22 cellular contexts compared by ENCODE assay signal in genomic region chr5:28328691-28329090, GRCh38.
"Had no signal": no experiment of that assay in that cellular context is flagged by ENCODE, and none has a peak within 500 bp of the region (broad histone marks: within the 10 kb centered on the region; RNA-seq: fewer than 3 reads in every experiment).

No MANE protein-coding gene starts in this region.

- H3K27me3 Mint-ChIP-seq: activated CD4-positive, alpha-beta memory T cell treated with anti-CD3 and anti-CD28 coated beads for 36 hours; activated naive CD8-positive, alpha-beta T cell; memory B cell; naive B cell; stimulated activated naive CD8-positive, alpha-beta T cell treated with anti-CD3 and anti-CD28 coated beads, Interleukin-15, Interleukin-2, amounts not matched to agents 100 ng/mL and 50 ng/mL, for 24 hours had no signal

- H3K9ac ChIP-seq: neural progenitor cell had no signal

- H3K4me2 ChIP-seq: neural progenitor cell had no signal

- H2AFZ ChIP-seq: neural progenitor cell had no signal

- H3K4me1 Mint-ChIP-seq: memory B cell, naive B cell, neural progenitor cell had no signal

- DNase-seq: activated CD4-positive, alpha-beta memory T cell treated with anti-CD3 and anti-CD28 coated beads for 36 hours; anterior cingulate cortex; dermis blood vessel endothelial cell; effector memory CD4-positive, alpha-beta T cell; gastrocnemius medialis; head of caudate nucleus; kidney glomerular epithelial cell; left ventricle myocardium inferior; naive B cell; stimulated activated CD4-positive, alpha-beta T cell treated with anti-CD3 and anti-CD28 coated beads, Interleukin-2, amount 100 ng/mL, for 48 hours; trophoblast cell had no signal

- H3K27me3 ChIP-seq: esophagus muscularis mucosa, gastrocnemius medialis, neural progenitor cell, right atrium auricular region had no signal

- H3K9me3 ChIP-seq: gastrocnemius medialis, prostate gland, right atrium auricular region had no signal

- H3K36me3 ChIP-seq: esophagus muscularis mucosa, gastrocnemius medialis, left ventricle myocardium inferior, neural progenitor cell, prostate gland, right atrium auricular region had no signal

- H3K4me1 ChIP-seq: esophagus muscularis mucosa, gastrocnemius medialis, left ventricle myocardium inferior, neural progenitor cell, prostate gland, right atrium auricular region had no signal

- FAIRE-seq: endothelial cell of umbilical vein, TTC549 had no signal

- H3K36me3 Mint-ChIP-seq: activated CD4-positive, alpha-beta memory T cell treated with anti-CD3 and anti-CD28 coated beads for 36 hours; activated naive CD8-positive, alpha-beta T cell; memory B cell; naive B cell; neural progenitor cell had no signal

- H3K4me3 ChIP-seq: esophagus muscularis mucosa, gastrocnemius medialis, left ventricle myocardium inferior, neural progenitor cell, prostate gland, right atrium auricular region, skin epidermis had no signal

- ATAC-seq: gastrocnemius medialis had no signal

- H3K27ac ChIP-seq: esophagus muscularis mucosa, gastrocnemius medialis, left ventricle myocardium inferior, neural progenitor cell, prostate gland, right atrium auricular region, skin epidermis had no signal

- H3K27ac Mint-ChIP-seq: activated CD4-positive, alpha-beta memory T cell treated with anti-CD3 and anti-CD28 coated beads for 36 hours; activated naive CD8-positive, alpha-beta T cell; memory B cell; naive B cell; neural progenitor cell; stimulated activated naive CD8-positive, alpha-beta T cell treated with anti-CD3 and anti-CD28 coated beads, Interleukin-15, Interleukin-2, amounts not matched to agents 100 ng/mL and 50 ng/mL, for 24 hours; T-helper 2 cell treated with Interferon-gamma antibody and Interleukin-4, amounts not matched to agents 5 μg/mL and 100 μg/mL, for 36 hours had no signal

- H3K4me3 Mint-ChIP-seq: activated CD4-positive, alpha-beta memory T cell treated with anti-CD3 and anti-CD28 coated beads for 36 hours; activated naive CD8-positive, alpha-beta T cell; memory B cell; naive B cell; neural progenitor cell; stimulated activated naive CD8-positive, alpha-beta T cell treated with anti-CD3 and anti-CD28 coated beads, Interleukin-15, Interleukin-2, amounts not matched to agents 100 ng/mL and 50 ng/mL, for 24 hours; T-helper 2 cell treated with Interferon-gamma antibody and Interleukin-4, amounts not matched to agents 5 μg/mL and 100 μg/mL, for 36 hours had no signal
